ENCODE assay signal across 19 cellular contexts in genomic region chrX:136582624-136583023, GRCh38.
DNase-seq lines count a peak whose midpoint lies in the region; ATAC-seq, FAIRE-seq and TF ChIP-seq lines count a peak whose summit lies in the region.
"Had no signal": no experiment of that assay in that cellular context is flagged by ENCODE, and none has a peak within 500 bp of the region (broad histone marks: within the 10 kb centered on the region; RNA-seq: fewer than 3 reads in every experiment).

No MANE protein-coding gene starts in this region.

- no peak for TF ChIP-seq CTCF in epithelial cell of esophagus (IDR thresholded peaks at IDR 0.05; ENCODE audit: insufficient read depth, low read depth, low read length, missing control alignments)

- ATAC-seq in activated naive CD8-positive, alpha-beta T cell treated with anti-CD3 and anti-CD28 coated beads, Interleukin-2, amount 50 U/mL, for 24 hours, result no peak
- ATAC-seq: CD8-positive, alpha-beta T cell; GM23338; HCT116 had no signal

- no peaks in the 10 kb centered on the region for H3K9me3 Mint-ChIP-seq in activated naive CD8-positive, alpha-beta T cell (ENCODE audit: low read depth)
- H3K9me3 Mint-ChIP-seq in activated naive CD8-positive, alpha-beta T cell treated with anti-CD3 and anti-CD28 coated beads, Interleukin-2, amount 50 U/mL, for 24 hours, result no peaks in the 10 kb centered on the region
- H3K9me3 Mint-ChIP-seq: CD4-positive, CD25-positive, alpha-beta regulatory T cell; CD8-positive, alpha-beta T cell; GM23338 had no signal

- FAIRE-seq in GM19239 (lab: Jason Lieb, UNC), result peak; percentile 31

- H3K4me3 Mint-ChIP-seq in activated naive CD8-positive, alpha-beta T cell, result no peak overlapping the region
- H3K4me3 Mint-ChIP-seq in activated naive CD8-positive, alpha-beta T cell treated with anti-CD3 and anti-CD28 coated beads, Interleukin-2, amount 50 U/mL, for 24 hours, result no peak overlapping the region
- H3K4me3 Mint-ChIP-seq: B cell; CD4-positive, CD25-positive, alpha-beta regulatory T cell; CD8-positive, alpha-beta T cell; GM23338; H9 had no signal

- H3K4me1 Mint-ChIP-seq in activated naive CD8-positive, alpha-beta T cell (ENCODE audit: low read depth), result peaks cover 41% of the 10 kb centered on the region
- peaks cover 65% of the 10 kb centered on the region for H3K4me1 Mint-ChIP-seq in activated naive CD8-positive, alpha-beta T cell treated with anti-CD3 and anti-CD28 coated beads, Interleukin-2, amount 50 U/mL, for 24 hours
- H3K4me1 Mint-ChIP-seq: B cell had no signal

- no peak overlapping the region for H3K4me3 ChIP-seq in epithelial cell of esophagus (ENCODE audit: low read length)
- H3K4me3 ChIP-seq: BLaER1, GM23338 had no signal

- no peaks in the 10 kb centered on the region for H3K27me3 Mint-ChIP-seq in activated naive CD8-positive, alpha-beta T cell
- H3K27me3 Mint-ChIP-seq in activated naive CD8-positive, alpha-beta T cell treated with anti-CD3 and anti-CD28 coated beads, Interleukin-2, amount 50 U/mL, for 24 hours, result no peaks in the 10 kb centered on the region
- H3K27me3 Mint-ChIP-seq: B cell; CD4-positive, CD25-positive, alpha-beta regulatory T cell had no signal

- peak; percentile 7 for DNase-seq in DMS 273 (lab: John Stamatoyannopoulos, UW; ENCODE audit: unreplicated experiment)
- no peak for DNase-seq in DMS 273 treated with DMSO at 0.1 percent for 48 hours (lab: John Stamatoyannopoulos, UW)
- DNase-seq in activated naive CD8-positive, alpha-beta T cell treated with anti-CD3 and anti-CD28 coated beads, Interleukin-2, amount 50 U/mL, for 24 hours, result no peak
- no peak for DNase-seq in GM19239 (ENCODE audit: insufficient read length, low spot score)
- DNase-seq in epithelial cell of esophagus (ENCODE audit: low read depth), result peak; percentile 41
- no peak for DNase-seq in activated CD4-positive, alpha-beta T cell treated with anti-CD3 and anti-CD28 coated beads for 4 hours
- no peak for DNase-seq in germinal center (ENCODE audit: low spot score)
- DNase-seq: Caco-2; CD4-positive, CD25-positive, alpha-beta regulatory T cell; CD8-positive, alpha-beta T cell; DMS53; DMS79 treated with DMSO at 0.1 percent for 48 hours; GF-D8; H9 had no signal

- H3K27ac Mint-ChIP-seq in activated naive CD8-positive, alpha-beta T cell, result peak overlapping the region; percentile 8
- H3K27ac Mint-ChIP-seq in activated naive CD8-positive, alpha-beta T cell treated with anti-CD3 and anti-CD28 coated beads, Interleukin-2, amount 50 U/mL, for 24 hours, result no peak overlapping the region
- H3K27ac Mint-ChIP-seq: B cell; CD4-positive, CD25-positive, alpha-beta regulatory T cell; CD8-positive, alpha-beta T cell; GM23338; H9 had no signal

- no peaks in the 10 kb centered on the region for H3K36me3 Mint-ChIP-seq in activated naive CD8-positive, alpha-beta T cell
- H3K36me3 Mint-ChIP-seq in activated naive CD8-positive, alpha-beta T cell treated with anti-CD3 and anti-CD28 coated beads, Interleukin-2, amount 50 U/mL, for 24 hours (ENCODE audit: low read depth), result no peaks in the 10 kb centered on the region
- H3K36me3 Mint-ChIP-seq: CD4-positive, CD25-positive, alpha-beta regulatory T cell; CD8-positive, alpha-beta T cell had no signal

Comparison
In these comparisons a context has a peak if more than half of its experiments do, and no peak if none do; other contexts are left out.
1. DNase-seq: peak in DMS 273 (single experiment) and epithelial cell of esophagus (single experiment); none in DMS 273 treated with DMSO at 0.1 percent for 48 hours (single experiment), activated naive CD8-positive, alpha-beta T cell treated with anti-CD3 and anti-CD28 coated beads, Interleukin-2, amount 50 U/mL, for 24 hours (single experiment), GM19239 (single experiment), activated CD4-positive, alpha-beta T cell treated with anti-CD3 and anti-CD28 coated beads for 4 hours (0 of 2) and germinal center (single experiment).